ENCODE assay signal across 8 cellular contexts in genomic region chr11:67391304-67392181, GRCh38. TPM values are rescaled to one million over a fixed set of nuclear protein-coding genes. Genes with fewer than 3 reads are reported as not detected.
A peak's percentile ranks its signal among the peaks of the same experiment; 100 is the strongest.
DNase-seq lines count a peak whose midpoint lies in the region; ATAC-seq, FAIRE-seq and TF ChIP-seq lines count a peak whose summit lies in the region.

Gene RAD9A, plus strand, starts transcription at chr11:67391986. Its CDS starts 59 bp downstream, at chr11:67392045.

- dilution Hi-C loops in endothelial cell of umbilical vein (cut with MboI; ENCODE audit: extremely low pct_ligation_motif_present, low sequenced_read_pairs): no loop called here

- H3K4me1 ChIP-seq in CD4-positive, alpha-beta memory T cell (ENCODE audit: insufficient read depth, low read length): peaks cover 18% of the 10 kb centered on the region
- H3K4me1 ChIP-seq in OCI-LY3 (ENCODE audit: low read length): peaks cover 18% of the 10 kb centered on the region
- peaks cover 11% of the 10 kb centered on the region for H3K4me1 ChIP-seq in endothelial cell of umbilical vein (ENCODE audit: control insufficient read depth, extremely low read depth, insufficient read depth, low read length)
- peaks cover 35% of the 10 kb centered on the region for H3K4me1 ChIP-seq in mononuclear cell (ENCODE audit: insufficient read depth, low read length)

- peak within 1 kb of the TSS; percentile 82 to 94 (median 87) for H3K27ac Mint-ChIP-seq in CD4-positive, alpha-beta memory T cell

- 0 out of 2 replicates have a peak, but pooled peaks cover 4% of the 10 kb centered on the region for H4K20me1 ChIP-seq in OCI-LY3 (ENCODE audit: insufficient read depth, low read length)
- H4K20me1 ChIP-seq in endothelial cell of umbilical vein (replicated peaks; ENCODE audit: control insufficient read depth, extremely low read depth, insufficient read depth, low read length): no peaks in the 10 kb centered on the region

- POLR2A ChIA-PET in CD4-positive, alpha-beta memory T cell (lab: Charles Lee; ENCODE audit: partially characterized antibody): interaction anchor here (0.9 to 21.5 kb wide), 33 partner anchors 9 to 151 kb away, joined by 3 to 2262 read pairs (median 7); partner anchors contain the start of genes AIP, CARNS1, CDK2AP2 and CLCF1
- POLR2A ChIA-PET in endothelial cell of umbilical vein (lab: Charles Lee): interaction anchor here (0.6 to 1.4 kb wide), 3 partner anchors 10 to 114 kb away, joined by 4 to 11 read pairs (median 8); partner anchors contain the start of genes PITPNM1 and PPP1CA

- peak within 1 kb of the TSS; percentile 67 for H2AFZ ChIP-seq in OCI-LY3 (ENCODE audit: low read depth, low read length)
- H2AFZ ChIP-seq in endothelial cell of umbilical vein (ENCODE audit: low read depth, low read length): peak within 1 kb of the TSS; percentile 87

- H3K4me3 Mint-ChIP-seq in CD4-positive, alpha-beta memory T cell: peak within 1 kb of the TSS; percentile 87 to 93 (median 91)

- no peaks in the 10 kb centered on the region for H3K9me1 ChIP-seq in endothelial cell of umbilical vein (replicated peaks; ENCODE audit: control insufficient read depth, extremely low read depth, insufficient read depth, low read length)

- peak; percentile 90 for FAIRE-seq in endothelial cell of umbilical vein (lab: Jason Lieb, UNC)

- peak; percentile 86 to 93 (median 89) for DNase-seq in CD4-positive, alpha-beta memory T cell
- DNase-seq in HuH-7 (ENCODE audit: low spot score): peak; percentile 100
- peak; percentile 96 for DNase-seq in activated CD8-positive, alpha-beta memory T cell treated with anti-CD3 and anti-CD28 coated beads, Interleukin-2, amount 50 U/mL, for 48 hours
- peak; percentile 90 for DNase-seq in endothelial cell of umbilical vein (ENCODE audit: low read depth, low spot score)
- DNase-seq in stimulated activated CD8-positive, alpha-beta memory T cell treated with anti-CD3 and anti-CD28 coated beads, Interleukin-2, amount 100 ng/mL, for 1 hour (ENCODE audit: low read depth in 2 of 2): peak; percentile 88 to 92

- peaks cover 0 to 1% (median 0%) of the 10 kb centered on the region in 8 donors for H3K9me3 Mint-ChIP-seq in CD4-positive, alpha-beta memory T cell

- H3K4me3 ChIP-seq in CD4-positive, alpha-beta memory T cell (ENCODE audit: low read length in 2 of 2): peak within 1 kb of the TSS; percentile 63 to 75
- H3K4me3 ChIP-seq in OCI-LY3 (ENCODE audit: low read length) (peak within 1 kb of the TSS; percentile 96), endothelial cell of umbilical vein (replicated peaks in 1 of 3; ENCODE audit: insufficient read depth in 1 of 3, low read depth in 1 of 3, low read length in 3 of 3) (peak within 1 kb of the TSS; percentile 68 to 80 (median 76)), mononuclear cell (ENCODE audit: low read length) (peak within 1 kb of the TSS; percentile 66)

- no peaks in the 10 kb centered on the region for H3K27me3 ChIP-seq in CD4-positive, alpha-beta memory T cell (ENCODE audit: insufficient read depth, low read length)
- no peaks in the 10 kb centered on the region for H3K27me3 ChIP-seq in OCI-LY3 (ENCODE audit: low read depth, low read length)
- H3K27me3 ChIP-seq in endothelial cell of umbilical vein (ENCODE audit: control insufficient read depth in 2 of 2, insufficient read depth in 2 of 2, low read length in 2 of 2): no peaks in the 10 kb centered on the region
- H3K27me3 ChIP-seq in mononuclear cell (ENCODE audit: insufficient read depth, low read length): no peaks in the 10 kb centered on the region

- peak within 1 kb of the TSS; percentile 100 for H3K4me2 ChIP-seq in OCI-LY3 (ENCODE audit: low read length)
- H3K4me2 ChIP-seq in endothelial cell of umbilical vein (ENCODE audit: insufficient read depth, low read length): peak within 1 kb of the TSS; percentile 90

- H3K9ac ChIP-seq in OCI-LY3 (ENCODE audit: low read length): peak within 1 kb of the TSS; percentile 90
- H3K9ac ChIP-seq in endothelial cell of umbilical vein (replicated peaks; ENCODE audit: extremely low read depth, insufficient read depth, low read length): peak within 1 kb of the TSS; percentile 79

- H3K36me3 Mint-ChIP-seq in CD4-positive, alpha-beta memory T cell: peaks cover 8 to 14% of the 10 kb centered on the region in 2 donors

- TF ChIP-seq POLR2A in endothelial cell of umbilical vein (IDR thresholded peaks at IDR 0.05; ENCODE audit: low read depth, low read length): peak; percentile 82

- CTCF ChIA-PET in CD4-positive, alpha-beta memory T cell (lab: Charles Lee; ENCODE audit: partially characterized antibody): interaction anchor here (1.4 to 24.8 kb wide), 12 partner anchors 9 to 124 kb away, joined by 3 to 1065 read pairs (median 6); partner anchors contain the start of genes AIP, POLD4, PPP1CA and PTPRCAP
- CTCF ChIA-PET in endothelial cell of umbilical vein (lab: Charles Lee): interaction anchor here (0.7 to 4.8 kb wide), 14 partner anchors 10 to 113 kb away, joined by 3 to 32 read pairs (median 5); partner anchors contain the start of genes PITPNM1 and PPP1CA

- peak; percentile 57 for ATAC-seq in GM21381 (IDR thresholded peaks at IDR 0.05; ENCODE audit: unreplicated experiment)

- peaks cover 23 to 46% (median 36%) of the 10 kb centered on the region in 4 donors for H3K4me1 Mint-ChIP-seq in CD4-positive, alpha-beta memory T cell

- H3K36me3 ChIP-seq in CD4-positive, alpha-beta memory T cell (ENCODE audit: insufficient read depth, low read length): peaks cover 3% of the 10 kb centered on the region
- peaks cover 18% of the 10 kb centered on the region for H3K36me3 ChIP-seq in OCI-LY3 (replicated peaks; ENCODE audit: low read depth, low read length)
- H3K36me3 ChIP-seq in endothelial cell of umbilical vein (ENCODE audit: control insufficient read depth in 2 of 2, extremely low read depth in 1 of 2, insufficient read depth in 2 of 2, low read length in 2 of 2): peaks cover 0 to 5% of the 10 kb centered on the region in 2 experiments

- TSS peak; percentile 47 for BruUV-seq in endothelial cell of umbilical vein (replicated peaks; lab: Mats Ljungman, UMichigan)

- no peaks in the 10 kb centered on the region for H3K27me3 Mint-ChIP-seq in CD4-positive, alpha-beta memory T cell

- intact Hi-C loops in CD4-positive, alpha-beta memory T cell (cut with micrococcal nuclease): loop anchor here (1.0 kb wide), 2 partner anchors 10 to 93 kb away; partner anchors contain the start of gene PPP1CA
- intact Hi-C loops in endothelial cell of umbilical vein (cut with micrococcal nuclease): loop anchor here (1.0 kb wide), 1 partner anchor 10 kb away; the partner anchor contains the start of gene PPP1CA

- TF ChIP-seq CTCF in OCI-LY3 (IDR thresholded peaks at IDR 0.05; ENCODE audit: low read depth, low read length) (no peak), endothelial cell of umbilical vein (IDR thresholded peaks at IDR 0.05; ENCODE audit: extremely low read depth in 1 of 2, insufficient read depth in 1 of 2, low read depth in 1 of 2, low read length in 2 of 2) (no peak)

- peaks cover 17% of the 10 kb centered on the region for H3K79me2 ChIP-seq in OCI-LY3 (ENCODE audit: low read length)
- peaks cover 4% of the 10 kb centered on the region for H3K79me2 ChIP-seq in endothelial cell of umbilical vein (ENCODE audit: control insufficient read depth, insufficient read depth, low read length)

- H3K9me3 ChIP-seq in CD4-positive, alpha-beta memory T cell (ENCODE audit: control insufficient read depth in 1 of 2, low read length in 2 of 2): no peaks in the 10 kb centered on the region
- H3K9me3 ChIP-seq in OCI-LY3 (ENCODE audit: insufficient read depth, low read length) (no peaks in the 10 kb centered on the region), endothelial cell of umbilical vein (replicated peaks; ENCODE audit: control insufficient read depth, insufficient read depth, low read length) (no peaks in the 10 kb centered on the region), mononuclear cell (ENCODE audit: low read depth, low read length) (no peaks in the 10 kb centered on the region)

- H3K27ac ChIP-seq in CD4-positive, alpha-beta memory T cell (ENCODE audit: low read depth, low read length): peak within 1 kb of the TSS; percentile 79
- H3K27ac ChIP-seq in OCI-LY3 (ENCODE audit: low read length) (peak within 1 kb of the TSS; percentile 56), endothelial cell of umbilical vein (ENCODE audit: insufficient read depth, low read depth, low read length) (peak within 1 kb of the TSS; percentile 56)

TF ChIP-seq in endothelial cell of umbilical vein, 7 proteins besides CTCF, POLR2A, EP300 and RAD21:
- no peak for TF ChIP-seq JUN (IDR thresholded peaks at IDR 0.05; ENCODE audit: borderline replicate concordance, insufficient read depth, insufficient read length, low read depth)
- TF ChIP-seq, protein P1, sequence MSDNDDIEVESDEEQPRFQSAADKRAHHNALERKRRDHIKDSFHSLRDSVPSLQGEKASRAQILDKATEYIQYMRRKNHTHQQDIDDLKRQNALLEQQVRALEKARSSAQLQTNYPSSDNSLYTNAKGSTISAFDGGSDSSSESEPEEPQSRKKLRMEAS (IDR thresholded peaks at IDR 0.05; ENCODE audit: insufficient read depth, insufficient read length): peak; percentile 100
- peak; percentile 94 for TF ChIP-seq POLR2AphosphoS5 (IDR thresholded peaks at IDR 0.05; ENCODE audit: insufficient read depth, low read depth, low read length)

RNA-seq across cellular contexts. Expression of gene RAD9A, which starts in this region (rescaled TPM):
- total RNA-seq in CD4-positive, alpha-beta memory T cell: 10 to 100 TPM; 51.8 to 55.9 TPM
- 1 to 10 TPM; 6.7 to 8.3 TPM for polyA plus RNA-seq in CD4-positive, alpha-beta memory T cell
- total RNA-seq in endothelial cell of umbilical vein (18.4 and 24.6 TPM in 2 replicates), mononuclear cell (7.8 TPM)
- 22.2 and 25.5 TPM in 2 replicates for polyA plus RNA-seq in endothelial cell of umbilical vein
- 8.0 and 14.2 TPM in 2 replicates for polyA plus RNA-seq in endothelial cell of umbilical vein (2011; cell fraction: cytosol; rRNA removed)
- polyA plus RNA-seq in endothelial cell of umbilical vein (2011; cell fraction: nucleus; rRNA removed): 93.4 and 97.2 TPM in 2 replicates
- 13.7 and 14.0 TPM in 2 replicates for polyA plus RNA-seq in endothelial cell of umbilical vein (2012)
- polyA minus RNA-seq in endothelial cell of umbilical vein: 8.2 and 9.1 TPM in 2 replicates
- 6.8 TPM for polyA minus RNA-seq in endothelial cell of umbilical vein (2011; cell fraction: cytosol; rRNA and poly(A)+ RNA removed)
- 16.2 and 18.6 TPM in 2 replicates for polyA minus RNA-seq in endothelial cell of umbilical vein (2011; cell fraction: nucleus; rRNA and poly(A)+ RNA removed)

Comparison
In these comparisons a context has a peak if more than half of its experiments do, and no peak if none do; other contexts are left out.
1. Peak in every context shown above with its lines: DNase-seq, ATAC-seq, H3K4me3 ChIP-seq and H3K27ac ChIP-seq.